ENCODE assay signal across 1 cellular context in the genomic region with DNA sequence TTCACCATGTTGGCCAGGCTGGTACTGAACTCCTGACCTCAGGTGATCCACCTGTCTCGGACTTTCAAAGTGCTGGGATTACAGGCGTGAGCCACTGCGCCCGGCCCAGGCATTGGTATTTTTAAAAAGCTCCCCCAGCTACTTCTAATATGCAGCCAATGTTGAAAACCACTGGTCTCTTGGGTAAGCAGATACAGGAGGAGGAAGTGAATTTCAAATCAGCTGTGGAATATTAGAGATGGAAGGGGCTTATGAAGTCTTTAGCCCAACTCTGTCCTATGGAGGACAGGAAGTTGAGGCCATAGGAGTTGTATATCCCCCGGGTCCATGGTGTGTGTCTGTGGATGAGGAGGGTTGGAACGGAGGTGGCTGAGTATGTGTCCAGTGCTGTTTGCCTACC.
TF ChIP-seq lines count a peak whose summit lies in the region.

No MANE protein-coding gene starts in this region.

TF ChIP-seq in GM12878, 131 proteins besides CTCF, POLR2A, EP300 and RAD21:
- TF ChIP-seq RAD51 (IDR thresholded peaks at IDR 0.05) = no peak
- TF ChIP-seq, protein P1, sequence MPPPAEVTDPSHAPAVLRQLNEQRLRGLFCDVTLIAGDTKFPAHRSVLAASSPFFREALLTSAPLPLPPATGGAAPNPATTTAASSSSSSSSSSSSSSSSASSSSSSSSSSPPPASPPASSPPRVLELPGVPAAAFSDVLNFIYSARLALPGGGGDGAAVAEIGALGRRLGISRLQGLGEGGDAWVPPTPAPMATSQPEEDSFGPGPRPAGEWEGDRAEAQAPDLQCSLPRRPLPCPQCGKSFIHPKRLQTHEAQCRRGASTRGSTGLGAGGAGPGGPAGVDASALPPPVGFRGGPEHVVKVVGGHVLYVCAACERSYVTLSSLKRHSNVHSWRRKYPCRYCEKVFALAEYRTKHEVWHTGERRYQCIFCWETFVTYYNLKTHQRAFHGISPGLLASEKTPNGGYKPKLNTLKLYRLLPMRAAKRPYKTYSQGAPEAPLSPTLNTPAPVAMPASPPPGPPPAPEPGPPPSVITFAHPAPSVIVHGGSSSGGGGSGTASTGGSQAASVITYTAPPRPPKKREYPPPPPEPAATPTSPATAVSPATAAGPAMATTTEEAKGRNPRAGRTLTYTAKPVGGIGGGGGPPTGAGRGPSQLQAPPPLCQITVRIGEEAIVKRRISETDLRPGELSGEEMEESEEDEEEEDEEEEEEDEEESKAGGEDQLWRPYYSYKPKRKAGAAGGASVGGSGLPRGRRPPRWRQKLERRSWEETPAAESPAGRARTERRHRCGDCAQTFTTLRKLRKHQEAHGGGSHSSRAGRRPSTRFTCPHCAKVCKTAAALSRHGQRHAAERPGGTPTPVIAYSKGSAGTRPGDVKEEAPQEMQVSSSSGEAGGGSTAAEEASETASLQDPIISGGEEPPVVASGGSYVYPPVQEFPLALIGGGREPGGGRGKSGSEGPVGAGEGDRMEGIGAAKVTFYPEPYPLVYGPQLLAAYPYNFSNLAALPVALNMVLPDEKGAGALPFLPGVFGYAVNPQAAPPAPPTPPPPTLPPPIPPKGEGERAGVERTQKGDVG (CRISPR knock-in tag; IDR thresholded peaks at IDR 0.05) = no peak
- TF ChIP-seq, protein P2, sequence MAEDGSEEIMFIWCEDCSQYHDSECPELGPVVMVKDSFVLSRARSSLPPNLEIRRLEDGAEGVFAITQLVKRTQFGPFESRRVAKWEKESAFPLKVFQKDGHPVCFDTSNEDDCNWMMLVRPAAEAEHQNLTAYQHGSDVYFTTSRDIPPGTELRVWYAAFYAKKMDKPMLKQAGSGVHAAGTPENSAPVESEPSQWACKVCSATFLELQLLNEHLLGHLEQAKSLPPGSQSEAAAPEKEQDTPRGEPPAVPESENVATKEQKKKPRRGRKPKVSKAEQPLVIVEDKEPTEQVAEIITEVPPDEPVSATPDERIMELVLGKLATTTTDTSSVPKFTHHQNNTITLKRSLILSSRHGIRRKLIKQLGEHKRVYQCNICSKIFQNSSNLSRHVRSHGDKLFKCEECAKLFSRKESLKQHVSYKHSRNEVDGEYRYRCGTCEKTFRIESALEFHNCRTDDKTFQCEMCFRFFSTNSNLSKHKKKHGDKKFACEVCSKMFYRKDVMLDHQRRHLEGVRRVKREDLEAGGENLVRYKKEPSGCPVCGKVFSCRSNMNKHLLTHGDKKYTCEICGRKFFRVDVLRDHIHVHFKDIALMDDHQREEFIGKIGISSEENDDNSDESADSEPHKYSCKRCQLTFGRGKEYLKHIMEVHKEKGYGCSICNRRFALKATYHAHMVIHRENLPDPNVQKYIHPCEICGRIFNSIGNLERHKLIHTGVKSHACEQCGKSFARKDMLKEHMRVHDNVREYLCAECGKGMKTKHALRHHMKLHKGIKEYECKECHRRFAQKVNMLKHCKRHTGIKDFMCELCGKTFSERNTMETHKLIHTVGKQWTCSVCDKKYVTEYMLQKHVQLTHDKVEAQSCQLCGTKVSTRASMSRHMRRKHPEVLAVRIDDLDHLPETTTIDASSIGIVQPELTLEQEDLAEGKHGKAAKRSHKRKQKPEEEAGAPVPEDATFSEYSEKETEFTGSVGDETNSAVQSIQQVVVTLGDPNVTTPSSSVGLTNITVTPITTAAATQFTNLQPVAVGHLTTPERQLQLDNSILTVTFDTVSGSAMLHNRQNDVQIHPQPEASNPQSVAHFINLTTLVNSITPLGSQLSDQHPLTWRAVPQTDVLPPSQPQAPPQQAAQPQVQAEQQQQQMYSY (CRISPR knock-in tag; IDR thresholded peaks at IDR 0.05) = no peak
- TF ChIP-seq CREM (IDR thresholded peaks at IDR 0.05; ENCODE audit: low read depth) = no peak
- TF ChIP-seq SUZ12 (IDR thresholded peaks at IDR 0.05; ENCODE audit: unreplicated experiment) = no peak
- TF ChIP-seq BHLHE40 (IDR thresholded peaks at IDR 0.05; ENCODE audit: borderline replicate concordance in 1 of 2, low read depth in 2 of 2, low read length in 1 of 2) = no peak
- no peak for TF ChIP-seq NRF1 (conservative IDR thresholded peaks at IDR 0.05; ENCODE audit: low read depth, low read length)
- TF ChIP-seq, protein P3, sequence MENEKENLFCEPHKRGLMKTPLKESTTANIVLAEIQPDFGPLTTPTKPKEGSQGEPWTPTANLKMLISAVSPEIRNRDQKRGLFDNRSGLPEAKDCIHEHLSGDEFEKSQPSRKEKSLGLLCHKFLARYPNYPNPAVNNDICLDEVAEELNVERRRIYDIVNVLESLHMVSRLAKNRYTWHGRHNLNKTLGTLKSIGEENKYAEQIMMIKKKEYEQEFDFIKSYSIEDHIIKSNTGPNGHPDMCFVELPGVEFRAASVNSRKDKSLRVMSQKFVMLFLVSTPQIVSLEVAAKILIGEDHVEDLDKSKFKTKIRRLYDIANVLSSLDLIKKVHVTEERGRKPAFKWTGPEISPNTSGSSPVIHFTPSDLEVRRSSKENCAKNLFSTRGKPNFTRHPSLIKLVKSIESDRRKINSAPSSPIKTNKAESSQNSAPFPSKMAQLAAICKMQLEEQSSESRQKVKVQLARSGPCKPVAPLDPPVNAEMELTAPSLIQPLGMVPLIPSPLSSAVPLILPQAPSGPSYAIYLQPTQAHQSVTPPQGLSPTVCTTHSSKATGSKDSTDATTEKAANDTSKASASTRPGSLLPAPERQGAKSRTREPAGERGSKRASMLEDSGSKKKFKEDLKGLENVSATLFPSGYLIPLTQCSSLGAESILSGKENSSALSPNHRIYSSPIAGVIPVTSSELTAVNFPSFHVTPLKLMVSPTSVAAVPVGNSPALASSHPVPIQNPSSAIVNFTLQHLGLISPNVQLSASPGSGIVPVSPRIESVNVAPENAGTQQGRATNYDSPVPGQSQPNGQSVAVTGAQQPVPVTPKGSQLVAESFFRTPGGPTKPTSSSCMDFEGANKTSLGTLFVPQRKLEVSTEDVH (IDR thresholded peaks at IDR 0.05; ENCODE audit: low read depth, partially characterized antibody) = no peak
